In the genomic region with DNA sequence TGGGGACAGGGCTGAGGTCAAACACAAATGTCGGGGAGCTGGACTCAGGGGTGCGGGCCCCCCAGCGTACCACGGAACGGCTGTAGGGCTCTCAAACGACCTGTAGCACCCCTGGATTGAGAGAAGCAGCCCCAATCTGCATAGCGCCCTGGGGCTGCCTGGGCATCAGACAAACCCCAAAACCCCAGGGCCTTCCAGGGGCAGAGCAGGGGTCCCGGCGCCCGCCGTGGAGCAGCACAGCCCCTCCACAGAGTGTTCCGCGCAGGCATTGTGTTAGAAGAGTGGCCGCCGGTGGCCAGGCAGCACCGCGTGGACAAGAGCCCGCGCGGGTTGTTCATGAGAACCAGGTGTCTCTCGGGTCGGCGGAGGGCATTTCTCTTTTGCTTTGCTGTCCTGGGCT, we compare ENCODE assay signal across 16 cellular contexts.
DNase-seq lines count a peak whose midpoint lies in the region; TF ChIP-seq lines count a peak whose summit lies in the region.
"Had no signal": no experiment of that assay in that cellular context is flagged by ENCODE, and none has a peak within 500 bp of the region (broad histone marks: within the 10 kb centered on the region; RNA-seq: fewer than 3 reads in every experiment).

No MANE protein-coding gene starts in this region.

- H2AFZ ChIP-seq in neuronal stem cell (ENCODE audit: low read length), result no peak overlapping the region
- H2AFZ ChIP-seq: GM23338 had no signal

- peak overlapping the region in 1 of 5 experiments; percentile 35 for H3K4me3 Mint-ChIP-seq in brain
- H3K4me3 Mint-ChIP-seq: CD14-positive monocyte; CD4-positive, alpha-beta T cell; CD8-positive, alpha-beta memory T cell; GM23338; H9 had no signal

- H3K4me1 Mint-ChIP-seq in brain, result peaks cover 61% of the 10 kb centered on the region
- H3K4me1 Mint-ChIP-seq: CD14-positive monocyte had no signal

- H3K9ac ChIP-seq in BLaER1 treated with 17β-estradiol and CSF1 and Interleukin-3, amounts not matched to agents 10 nM and 100 nM, result peak overlapping the region in 1 of 11 experiments; percentile 15; a peak in 1 of 22 replicates
- no peak overlapping the region for H3K9ac ChIP-seq in neuronal stem cell (ENCODE audit: low read depth, low read length, poor library complexity)

- H2BK5ac ChIP-seq in neuronal stem cell (ENCODE audit: low read length), result no peak overlapping the region

- H3K4me2 ChIP-seq in BLaER1 treated with 17β-estradiol and CSF1 and Interleukin-3, amounts not matched to agents 10 nM and 100 nM, result peak overlapping the region in 9 of 11 experiments; percentile 59 to 95 (median 90); a peak in 16 of 22 replicates
- H3K4me2 ChIP-seq in neuronal stem cell (ENCODE audit: insufficient read depth, low read length, poor library complexity, severe bottlenecking), result no peak overlapping the region
- H3K4me2 ChIP-seq: GM23338 had no signal

- peaks cover 0 to under 1% (median 0%) of the 10 kb centered on the region in 5 experiments for H3K9me3 Mint-ChIP-seq in brain
- H3K9me3 Mint-ChIP-seq: CD4-positive, alpha-beta T cell; CD8-positive, alpha-beta memory T cell; GM23338; H9 had no signal

- H3K4me3 ChIP-seq in BLaER1 treated with 17β-estradiol and CSF1 and Interleukin-3, amounts not matched to agents 10 nM and 100 nM, result no peak overlapping the region
- no peak overlapping the region for H3K4me3 ChIP-seq in neuronal stem cell (ENCODE audit: low read length in 2 of 2)
- H3K4me3 ChIP-seq in MG63, result no peak overlapping the region
- H3K4me3 ChIP-seq: GM12878, GM23338 had no signal

- DNase-seq in neuronal stem cell (ENCODE audit: low spot score), result no peak
- no peak for DNase-seq in MG63
- DNase-seq in NCI-H2196 treated with DMSO at 0.1 percent for 48 hours (lab: John Stamatoyannopoulos, UW; ENCODE audit: unreplicated experiment), result no peak
- no peak for DNase-seq in NCI-H2227 (lab: John Stamatoyannopoulos, UW; ENCODE audit: unreplicated experiment)
- DNase-seq: CD4-positive, alpha-beta T cell; CD8-positive, alpha-beta memory T cell; DMS 273 treated with DMSO at 0.1 percent for 48 hours; DMS79; EL; GDM1; H9 had no signal

- no peak overlapping the region for H2BK120ac ChIP-seq in neuronal stem cell (ENCODE audit: low read depth, low read length)

- H3K36me3 Mint-ChIP-seq in brain, result no peaks in the 10 kb centered on the region
- H3K36me3 Mint-ChIP-seq: CD14-positive monocyte; CD8-positive, alpha-beta memory T cell had no signal

- no peak overlapping the region for H3K14ac ChIP-seq in neuronal stem cell (ENCODE audit: low read length)

- no CpG with 5 or more reads among the region's 23 CpGs for WGBS in neuronal stem cell (ENCODE audit: extremely low coverage in 2 of 2, insufficient read length in 2 of 2, insufficient replicate concordance in 1 of 2), 2 donors

- H3K4ac ChIP-seq in neuronal stem cell (ENCODE audit: low read length), result no peak overlapping the region

- H3K23ac ChIP-seq in neuronal stem cell (ENCODE audit: low read depth, low read length, poor library complexity), result no peak overlapping the region

- no peaks in the 10 kb centered on the region for H3K79me1 ChIP-seq in neuronal stem cell (ENCODE audit: low read depth, low read length)

- H3K36me3 ChIP-seq in BLaER1 treated with 17β-estradiol and CSF1 and Interleukin-3, amounts not matched to agents 10 nM and 100 nM, result no peaks in the 10 kb centered on the region
- H3K36me3 ChIP-seq in neuronal stem cell (replicated peaks in 1 of 2; ENCODE audit: control insufficient read depth in 2 of 2, insufficient read depth in 2 of 2, low read length in 2 of 2) (no peaks in the 10 kb centered on the region), MG63 (no peaks in the 10 kb centered on the region)

- peaks cover 15 to 63% (median 55%) of the 10 kb centered on the region in 10 experiments; a peak in 18 of 20 replicates for H3K4me1 ChIP-seq in BLaER1 treated with 17β-estradiol and CSF1 and Interleukin-3, amounts not matched to agents 10 nM and 100 nM
- H3K4me1 ChIP-seq in neuronal stem cell (ENCODE audit: control insufficient read depth in 2 of 2, insufficient read depth in 1 of 2, low read depth in 1 of 2, low read length in 2 of 2), result peaks cover 2 to 13% of the 10 kb centered on the region in 2 donors

- TF ChIP-seq CTCF in brain (conservative IDR thresholded peaks at IDR 0.05), result no peak

- peaks cover 0 to 86% (median 76%) of the 10 kb centered on the region in 11 experiments; a peak in 17 of 22 replicates for H4K20me1 ChIP-seq in BLaER1 treated with 17β-estradiol and CSF1 and Interleukin-3, amounts not matched to agents 10 nM and 100 nM

- peaks cover 100% of the 10 kb centered on the region in 11 experiments for H3K27me3 ChIP-seq in BLaER1 treated with 17β-estradiol and CSF1 and Interleukin-3, amounts not matched to agents 10 nM and 100 nM
- peaks cover 5 to 88% (median 72%) of the 10 kb centered on the region in 3 experiments for H3K27me3 ChIP-seq in neuronal stem cell (ENCODE audit: control insufficient read depth in 3 of 3, insufficient read depth in 3 of 3, low read depth in 1 of 3, low read length in 3 of 3)
- H3K27me3 ChIP-seq in MG63, result no peaks in the 10 kb centered on the region

- H3K27ac Mint-ChIP-seq in brain, result peak overlapping the region in 4 of 5 experiments; percentile 67 to 83 (median 81)
- H3K27ac Mint-ChIP-seq: CD14-positive monocyte; CD4-positive, alpha-beta T cell; CD8-positive, alpha-beta memory T cell; GM23338; H9 had no signal

- no peaks in the 10 kb centered on the region for H3K27me3 Mint-ChIP-seq in brain

- peak overlapping the region; percentile 27 for H3K18ac ChIP-seq in neuronal stem cell (ENCODE audit: low read length)

- H3K27ac ChIP-seq in BLaER1 treated with 17β-estradiol and CSF1 and Interleukin-3, amounts not matched to agents 10 nM and 100 nM, result no peak overlapping the region
- H3K27ac ChIP-seq in neuronal stem cell (replicated peaks; ENCODE audit: low read length), result no peak overlapping the region

- no peak overlapping the region for H4K91ac ChIP-seq in neuronal stem cell (ENCODE audit: low read depth, low read length, poor library complexity)

- H3K9me3 ChIP-seq in BLaER1 treated with 17β-estradiol and CSF1 and Interleukin-3, amounts not matched to agents 10 nM and 100 nM (replicated peaks in 1 of 11), result no peaks in the 10 kb centered on the region
- no peaks in the 10 kb centered on the region for H3K9me3 ChIP-seq in neuronal stem cell (replicated peaks in 1 of 2; ENCODE audit: control insufficient read depth in 2 of 2, insufficient read depth in 1 of 2, low read depth in 1 of 2, low read length in 2 of 2)
- no peaks in the 10 kb centered on the region for H3K9me3 ChIP-seq in MG63

- no peak overlapping the region for H2BK15ac ChIP-seq in neuronal stem cell (ENCODE audit: low read length)

- H4K8ac ChIP-seq in neuronal stem cell (ENCODE audit: low read depth, low read length), result no peak overlapping the region

- H2BK12ac ChIP-seq in neuronal stem cell (ENCODE audit: low read length), result no peak overlapping the region

- H2AK5ac ChIP-seq in neuronal stem cell (ENCODE audit: low read depth, low read length), result peak overlapping the region; percentile 26
